In the genomic region with DNA sequence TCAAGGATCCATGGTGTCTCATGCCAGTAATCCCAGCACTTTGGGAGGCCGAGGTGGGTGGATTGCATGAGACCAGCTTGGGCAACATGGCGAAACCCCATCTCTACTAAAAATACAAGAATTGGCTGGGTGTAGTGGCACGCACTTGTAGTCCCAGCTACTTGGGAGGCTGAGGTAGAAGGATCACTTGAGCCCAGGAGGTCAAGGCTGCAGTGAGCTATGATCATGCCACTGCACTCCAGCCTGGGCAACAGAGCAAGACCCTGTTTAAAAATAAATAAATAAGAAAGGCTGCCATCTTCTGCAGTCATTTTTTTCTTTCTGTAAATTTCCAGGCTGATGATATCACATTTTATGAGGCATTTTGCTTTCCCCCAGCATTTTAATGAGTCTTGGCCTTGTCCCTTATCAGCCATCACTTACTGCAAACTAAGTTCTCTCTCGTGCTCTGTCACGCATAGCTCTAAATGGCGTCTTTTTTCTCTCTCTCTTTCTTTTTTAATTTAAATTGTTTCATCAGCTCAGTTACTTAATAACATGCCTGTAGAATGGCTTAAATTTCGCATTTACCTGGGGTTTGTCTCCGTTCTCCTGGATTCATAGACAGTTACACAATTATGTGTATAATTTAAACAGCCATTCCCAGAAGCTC, we compare ENCODE assay signal across 1 cellular context.
TF ChIP-seq lines count a peak whose summit lies in the region.

No MANE protein-coding gene starts in this region.

TF ChIP-seq in HEK293, 187 proteins besides CTCF, POLR2A, EP300 and RAD21:
- TF ChIP-seq, protein P1, sequence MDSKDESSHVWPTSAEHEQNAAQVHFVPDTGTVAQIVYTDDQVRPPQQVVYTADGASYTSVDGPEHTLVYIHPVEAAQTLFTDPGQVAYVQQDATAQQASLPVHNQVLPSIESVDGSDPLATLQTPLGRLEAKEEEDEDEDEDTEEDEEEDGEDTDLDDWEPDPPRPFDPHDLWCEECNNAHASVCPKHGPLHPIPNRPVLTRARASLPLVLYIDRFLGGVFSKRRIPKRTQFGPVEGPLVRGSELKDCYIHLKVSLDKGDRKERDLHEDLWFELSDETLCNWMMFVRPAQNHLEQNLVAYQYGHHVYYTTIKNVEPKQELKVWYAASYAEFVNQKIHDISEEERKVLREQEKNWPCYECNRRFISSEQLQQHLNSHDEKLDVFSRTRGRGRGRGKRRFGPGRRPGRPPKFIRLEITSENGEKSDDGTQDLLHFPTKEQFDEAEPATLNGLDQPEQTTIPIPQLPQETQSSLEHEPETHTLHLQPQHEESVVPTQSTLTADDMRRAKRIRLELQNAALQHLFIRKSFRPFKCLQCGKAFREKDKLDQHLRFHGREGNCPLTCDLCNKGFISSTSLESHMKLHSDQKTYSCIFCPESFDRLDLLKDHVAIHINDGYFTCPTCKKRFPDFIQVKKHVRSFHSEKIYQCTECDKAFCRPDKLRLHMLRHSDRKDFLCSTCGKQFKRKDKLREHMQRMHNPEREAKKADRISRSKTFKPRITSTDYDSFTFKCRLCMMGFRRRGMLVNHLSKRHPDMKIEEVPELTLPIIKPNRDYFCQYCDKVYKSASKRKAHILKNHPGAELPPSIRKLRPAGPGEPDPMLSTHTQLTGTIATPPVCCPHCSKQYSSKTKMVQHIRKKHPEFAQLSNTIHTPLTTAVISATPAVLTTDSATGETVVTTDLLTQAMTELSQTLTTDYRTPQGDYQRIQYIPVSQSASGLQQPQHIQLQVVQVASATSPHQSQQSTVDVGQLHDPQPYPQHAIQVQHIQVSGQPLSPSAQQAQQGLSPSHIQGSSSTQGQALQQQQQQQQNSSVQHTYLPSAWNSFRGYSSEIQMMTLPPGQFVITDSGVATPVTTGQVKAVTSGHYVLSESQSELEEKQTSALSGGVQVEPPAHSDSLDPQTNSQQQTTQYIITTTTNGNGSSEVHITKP (tag by site-specific recombination; IDR thresholded peaks at IDR 0.05): peak; percentile 49
- TF ChIP-seq KLF16 (tag by site-specific recombination; IDR thresholded peaks at IDR 0.05): 0 out of 2 replicates have a peak, but pooled peaks have one; percentile 23
- peak; percentile 55 for TF ChIP-seq ZNF335 (tag by site-specific recombination; conservative IDR thresholded peaks at IDR 0.05)
- peak; percentile 88 for TF ChIP-seq ZNF121 (tag by site-specific recombination; IDR thresholded peaks at IDR 0.05)
- TF ChIP-seq, protein P2, sequence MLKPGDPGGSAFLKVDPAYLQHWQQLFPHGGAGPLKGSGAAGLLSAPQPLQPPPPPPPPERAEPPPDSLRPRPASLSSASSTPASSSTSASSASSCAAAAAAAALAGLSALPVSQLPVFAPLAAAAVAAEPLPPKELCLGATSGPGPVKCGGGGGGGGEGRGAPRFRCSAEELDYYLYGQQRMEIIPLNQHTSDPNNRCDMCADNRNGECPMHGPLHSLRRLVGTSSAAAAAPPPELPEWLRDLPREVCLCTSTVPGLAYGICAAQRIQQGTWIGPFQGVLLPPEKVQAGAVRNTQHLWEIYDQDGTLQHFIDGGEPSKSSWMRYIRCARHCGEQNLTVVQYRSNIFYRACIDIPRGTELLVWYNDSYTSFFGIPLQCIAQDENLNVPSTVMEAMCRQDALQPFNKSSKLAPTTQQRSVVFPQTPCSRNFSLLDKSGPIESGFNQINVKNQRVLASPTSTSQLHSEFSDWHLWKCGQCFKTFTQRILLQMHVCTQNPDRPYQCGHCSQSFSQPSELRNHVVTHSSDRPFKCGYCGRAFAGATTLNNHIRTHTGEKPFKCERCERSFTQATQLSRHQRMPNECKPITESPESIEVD (tag by site-specific recombination; IDR thresholded peaks at IDR 0.05): peak; percentile 52; the same call in 1 of the 2 replicates
- TF ChIP-seq ZNF596 (tag by site-specific recombination; IDR thresholded peaks at IDR 0.05): peak; percentile 80
- TF ChIP-seq FEZF1 (tag by site-specific recombination; IDR thresholded peaks at IDR 0.05): peak; percentile 40; the same call in 1 of the 2 replicates
- TF ChIP-seq, protein P3, sequence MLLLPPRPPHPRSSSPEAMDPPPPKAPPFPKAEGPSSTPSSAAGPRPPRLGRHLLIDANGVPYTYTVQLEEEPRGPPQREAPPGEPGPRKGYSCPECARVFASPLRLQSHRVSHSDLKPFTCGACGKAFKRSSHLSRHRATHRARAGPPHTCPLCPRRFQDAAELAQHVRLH (tag by site-specific recombination; IDR thresholded peaks at IDR 0.05): peak; percentile 66; the same call in 1 of the 2 replicates
